In the genomic region with DNA sequence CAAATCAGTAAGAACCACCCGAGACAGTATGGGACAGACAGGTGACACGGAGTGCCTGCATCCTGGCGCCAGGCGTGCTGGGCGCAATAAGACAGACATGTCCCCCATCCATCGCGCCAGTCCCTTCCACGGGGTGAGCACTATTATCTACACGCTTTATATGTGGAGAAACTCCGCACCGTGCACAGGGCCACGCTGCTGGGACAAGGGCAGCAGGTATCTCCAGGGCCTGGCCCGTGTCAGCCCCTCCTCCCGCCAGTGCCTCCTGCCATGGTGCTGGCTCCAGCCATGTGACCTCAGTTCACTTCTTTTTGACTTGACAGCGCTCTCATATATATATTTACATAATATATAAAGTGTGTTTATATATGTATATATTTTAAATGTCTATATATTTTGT, we compare ENCODE assay signal across 23 cellular contexts.
"Had no signal": no experiment of that assay in that cellular context is flagged by ENCODE, and none has a peak within 500 bp of the region (broad histone marks: within the 10 kb centered on the region; RNA-seq: fewer than 3 reads in every experiment).

No MANE protein-coding gene starts in this region.

- H3K4me3 Mint-ChIP-seq: activated CD4-positive, alpha-beta memory T cell treated with anti-CD3 and anti-CD28 coated beads, Interleukin-2, amount 10 ng/mL, durations not matched to agents 7 days and 5 days; activated CD4-positive, alpha-beta T cell treated with anti-CD3 and anti-CD28 coated beads for 36 hours; activated naive CD4-positive, alpha-beta T cell treated with anti-CD3 and anti-CD28 coated beads for 36 hours; activated naive CD8-positive, alpha-beta T cell; activated T-helper 17 cell treated with anti-CD3 and anti-CD28 coated beads, Interleukin-2, amount 50 U/mL, for 72 hours; brain; T-cell had no signal

- H3K9me3 Mint-ChIP-seq: activated CD4-positive, alpha-beta memory T cell treated with anti-CD3 and anti-CD28 coated beads, Interleukin-2, amount 10 ng/mL, durations not matched to agents 7 days and 5 days; activated naive CD4-positive, alpha-beta T cell treated with anti-CD3 and anti-CD28 coated beads for 36 hours; activated T-helper 17 cell treated with anti-CD3 and anti-CD28 coated beads, Interleukin-2, amount 50 U/mL, for 72 hours; brain; T-cell had no signal

- H3K36me3 Mint-ChIP-seq: activated naive CD8-positive, alpha-beta T cell; brain had no signal

- H3K27ac Mint-ChIP-seq: activated CD4-positive, alpha-beta memory T cell treated with anti-CD3 and anti-CD28 coated beads, Interleukin-2, amount 10 ng/mL, durations not matched to agents 7 days and 5 days; activated CD4-positive, alpha-beta T cell treated with anti-CD3 and anti-CD28 coated beads for 36 hours; activated naive CD4-positive, alpha-beta T cell treated with anti-CD3 and anti-CD28 coated beads for 36 hours; activated naive CD8-positive, alpha-beta T cell; activated T-helper 17 cell treated with anti-CD3 and anti-CD28 coated beads, Interleukin-2, amount 50 U/mL, for 72 hours had no signal

- H3K27me3 Mint-ChIP-seq: activated CD4-positive, alpha-beta memory T cell treated with anti-CD3 and anti-CD28 coated beads, Interleukin-2, amount 10 ng/mL, durations not matched to agents 7 days and 5 days; activated CD4-positive, alpha-beta T cell treated with anti-CD3 and anti-CD28 coated beads for 36 hours; activated naive CD8-positive, alpha-beta T cell; activated T-helper 17 cell treated with anti-CD3 and anti-CD28 coated beads, Interleukin-2, amount 50 U/mL, for 72 hours; brain; T-cell had no signal

- ATAC-seq: activated CD4-positive, alpha-beta T cell treated with anti-CD3 and anti-CD28 coated beads for 36 hours; activated T-helper 17 cell treated with anti-CD3 and anti-CD28 coated beads, Interleukin-2, amount 50 U/mL, for 72 hours; K562; T-cell had no signal

- H3K27ac ChIP-seq: SK-N-MC, VCaP had no signal

- H3K4me3 ChIP-seq: K562, SK-N-MC had no signal

- DNase-seq: activated CD4-positive, alpha-beta memory T cell treated with anti-CD3 and anti-CD28 coated beads, Interleukin-2, amount 10 ng/mL, durations not matched to agents 7 days and 5 days; activated CD4-positive, alpha-beta T cell treated with anti-CD3 and anti-CD28 coated beads for 36 hours; activated CD4-positive, alpha-beta T cell treated with anti-CD3 and anti-CD28 coated beads, Interleukin-2, amount 50 U/mL, for 1 hour; activated gamma-delta T cell; activated naive CD4-positive, alpha-beta T cell treated with anti-CD3 and anti-CD28 coated beads for 36 hours; activated T-cell treated with anti-CD3 and anti-CD28 coated beads for 4 hours; activated T-cell treated with anti-CD3 and anti-CD28 coated beads, Interleukin-2, amount 50 U/mL, for 48 hours; amygdala; Karpas-422; NCI-H1105 treated with DMSO at 0.1 percent for 48 hours; NCI-H146; NCI-H187 treated with DMSO at 0.1 percent for 48 hours; NCI-H345; NCI-H510A; NCI-H526 treated with DMSO at 0.1 percent for 48 hours; NCI-H82; T-cell had no signal

- H3K4me1 Mint-ChIP-seq: activated CD4-positive, alpha-beta memory T cell treated with anti-CD3 and anti-CD28 coated beads, Interleukin-2, amount 10 ng/mL, durations not matched to agents 7 days and 5 days; activated T-helper 17 cell treated with anti-CD3 and anti-CD28 coated beads, Interleukin-2, amount 50 U/mL, for 72 hours had no signal
